Comparison of ENCODE assay signal across 2 cellular contexts in the genomic region with DNA sequence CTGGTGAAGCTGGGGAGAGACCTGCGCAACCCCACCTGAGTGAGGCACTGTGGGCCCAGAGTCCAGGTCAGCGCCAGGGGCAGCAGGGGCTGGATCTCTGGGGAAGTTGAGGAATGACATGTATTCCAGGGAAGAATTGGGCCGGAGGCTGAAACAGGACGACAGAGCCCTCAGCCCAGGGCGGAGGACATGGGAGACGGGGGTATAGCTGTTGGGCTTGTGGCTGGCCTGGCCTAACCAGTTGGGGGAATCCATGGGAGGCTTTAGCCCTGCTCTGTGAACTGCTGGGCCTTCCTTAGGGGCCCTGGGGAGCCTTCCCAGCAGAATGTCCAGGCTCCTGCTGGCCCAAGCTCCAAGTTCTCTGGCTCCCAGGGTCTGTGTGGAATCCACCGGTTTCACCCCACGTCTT.
TF ChIP-seq lines count a peak whose summit lies in the region.

No MANE protein-coding gene starts in this region.

TF ChIP-seq in GM23338, 12 proteins besides CTCF, POLR2A, EP300 and RAD21:
- TF ChIP-seq POLR2AphosphoS5 (IDR thresholded peaks at IDR 0.05; ENCODE audit: low read depth) = no peak
- TF ChIP-seq STAT1 (IDR thresholded peaks at IDR 0.05; ENCODE audit: unreplicated experiment) = no peak
- TF ChIP-seq NANOG (IDR thresholded peaks at IDR 0.05; ENCODE audit: borderline replicate concordance) = no peak
- no peak for TF ChIP-seq ZNF114 (CRISPR knock-in tag; IDR thresholded peaks at IDR 0.05)
- no peak for TF ChIP-seq JUNB (IDR thresholded peaks at IDR 0.05; ENCODE audit: unreplicated experiment)
- TF ChIP-seq, protein P1, sequence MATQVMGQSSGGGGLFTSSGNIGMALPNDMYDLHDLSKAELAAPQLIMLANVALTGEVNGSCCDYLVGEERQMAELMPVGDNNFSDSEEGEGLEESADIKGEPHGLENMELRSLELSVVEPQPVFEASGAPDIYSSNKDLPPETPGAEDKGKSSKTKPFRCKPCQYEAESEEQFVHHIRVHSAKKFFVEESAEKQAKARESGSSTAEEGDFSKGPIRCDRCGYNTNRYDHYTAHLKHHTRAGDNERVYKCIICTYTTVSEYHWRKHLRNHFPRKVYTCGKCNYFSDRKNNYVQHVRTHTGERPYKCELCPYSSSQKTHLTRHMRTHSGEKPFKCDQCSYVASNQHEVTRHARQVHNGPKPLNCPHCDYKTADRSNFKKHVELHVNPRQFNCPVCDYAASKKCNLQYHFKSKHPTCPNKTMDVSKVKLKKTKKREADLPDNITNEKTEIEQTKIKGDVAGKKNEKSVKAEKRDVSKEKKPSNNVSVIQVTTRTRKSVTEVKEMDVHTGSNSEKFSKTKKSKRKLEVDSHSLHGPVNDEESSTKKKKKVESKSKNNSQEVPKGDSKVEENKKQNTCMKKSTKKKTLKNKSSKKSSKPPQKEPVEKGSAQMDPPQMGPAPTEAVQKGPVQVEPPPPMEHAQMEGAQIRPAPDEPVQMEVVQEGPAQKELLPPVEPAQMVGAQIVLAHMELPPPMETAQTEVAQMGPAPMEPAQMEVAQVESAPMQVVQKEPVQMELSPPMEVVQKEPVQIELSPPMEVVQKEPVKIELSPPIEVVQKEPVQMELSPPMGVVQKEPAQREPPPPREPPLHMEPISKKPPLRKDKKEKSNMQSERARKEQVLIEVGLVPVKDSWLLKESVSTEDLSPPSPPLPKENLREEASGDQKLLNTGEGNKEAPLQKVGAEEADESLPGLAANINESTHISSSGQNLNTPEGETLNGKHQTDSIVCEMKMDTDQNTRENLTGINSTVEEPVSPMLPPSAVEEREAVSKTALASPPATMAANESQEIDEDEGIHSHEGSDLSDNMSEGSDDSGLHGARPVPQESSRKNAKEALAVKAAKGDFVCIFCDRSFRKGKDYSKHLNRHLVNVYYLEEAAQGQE (IDR thresholded peaks at IDR 0.05; ENCODE audit: unreplicated experiment) = no peak
- TF ChIP-seq EZH2 (IDR thresholded peaks at IDR 0.05; ENCODE audit: low read depth, unreplicated experiment) = no peak
TF ChIP-seq in GM23338: peak in this region for 0.

TF ChIP-seq in IMR-90, 13 proteins besides CTCF, POLR2A, EP300 and RAD21:
- no peak for TF ChIP-seq RCOR1 (IDR thresholded peaks at IDR 0.05; ENCODE audit: insufficient replicate concordance, low read length)
